10 cellular contexts compared by ENCODE assay signal in the genomic region with DNA sequence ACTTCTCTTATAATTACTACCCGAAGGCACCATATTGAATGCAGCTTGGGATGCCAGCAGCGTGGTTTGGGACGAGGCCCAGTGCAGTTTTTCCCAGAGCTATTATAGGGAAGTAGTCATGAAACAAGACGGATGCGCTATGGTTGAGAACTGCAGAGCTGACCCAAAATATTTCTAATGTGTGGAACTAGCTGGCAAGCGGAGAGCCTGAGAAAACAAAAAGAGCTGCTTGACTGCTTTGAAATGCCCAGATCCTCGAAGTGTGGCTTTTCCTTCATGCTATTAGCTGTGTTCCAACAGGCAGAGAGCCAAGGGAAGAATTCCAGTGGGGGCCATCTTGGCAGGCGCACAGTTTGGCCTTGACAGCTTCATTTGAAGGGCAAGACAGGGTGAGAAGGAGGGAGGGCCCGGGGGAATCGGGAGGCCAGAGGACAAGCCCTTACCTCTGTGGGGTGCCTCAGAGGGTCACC.
DNase-seq lines count a peak whose midpoint lies in the region; ATAC-seq and TF ChIP-seq lines count a peak whose summit lies in the region.
"Had no signal": no experiment of that assay in that cellular context is flagged by ENCODE, and none has a peak within 500 bp of the region (broad histone marks: within the 10 kb centered on the region; RNA-seq: fewer than 3 reads in every experiment).

No MANE protein-coding gene starts in this region.

- H3K9me3 ChIP-seq in esophagus squamous epithelium = no peaks in the 10 kb centered on the region
- H3K9me3 ChIP-seq in thyroid gland = no peaks in the 10 kb centered on the region
- no peaks in the 10 kb centered on the region for H3K9me3 ChIP-seq in endodermal cell (ENCODE audit: control insufficient read depth, low read length)

- WGBS in esophagus squamous epithelium, 2 donors = 26 to 30% methylated on average over 10 of the region's 10 CpGs
- whole genome bisulfite sequencing in thyroid gland, 2 donors = 13 to 24% methylated on average over 10 of the region's 10 CpGs
- 88 to 93% methylated on average over 7 to 10 of the region's 10 CpGs for WGBS in endodermal cell (ENCODE audit: insufficient coverage in 1 of 2, insufficient read length in 1 of 2), 2 experiments

- H3K4me3 ChIP-seq in esophagus squamous epithelium (no peak overlapping the region), thyroid gland (replicated peaks in 1 of 3) (no peak overlapping the region), endodermal cell (ENCODE audit: low read length) (no peak overlapping the region)

- H3K27ac ChIP-seq in esophagus squamous epithelium (peak overlapping the region; percentile 21 to 70 (median 49)), thyroid gland (peak overlapping the region; percentile 63 to 91 (median 77)), endodermal cell (ENCODE audit: low read depth, low read length) (no peak overlapping the region)

- peaks cover 24% of the 10 kb centered on the region for H3K4me1 Mint-ChIP-seq in mesothelial cell of epicardium
- H3K4me1 Mint-ChIP-seq in naive thymus-derived CD8-positive, alpha-beta T cell = no peaks in the 10 kb centered on the region
- no peaks in the 10 kb centered on the region for H3K4me1 Mint-ChIP-seq in endodermal cell

- H3K36me3 ChIP-seq in esophagus squamous epithelium (no peaks in the 10 kb centered on the region), thyroid gland (no peaks in the 10 kb centered on the region), endodermal cell (ENCODE audit: control insufficient read depth, insufficient read depth, low read length) (no peaks in the 10 kb centered on the region)

- no peak for TF ChIP-seq CTCF in esophagus squamous epithelium (IDR thresholded peaks at IDR 0.05)
- TF ChIP-seq CTCF in mesothelial cell of epicardium (IDR thresholded peaks at IDR 0.05; ENCODE audit: unreplicated experiment) = no peak
- no peak for TF ChIP-seq CTCF in thyroid gland (IDR thresholded peaks at IDR 0.05)
- TF ChIP-seq CTCF in endodermal cell (conservative IDR thresholded peaks at IDR 0.05) = no peak

- POLR2A ChIA-PET in naive thymus-derived CD8-positive, alpha-beta T cell (lab: Charles Lee) = no interaction called here

- intact Hi-C loops in esophagus squamous epithelium (cut with DNase I) = no loop called here
- intact Hi-C loops in thyroid gland (cut with DNase I) = loop anchor here (10.0 kb wide), 1 partner anchor 303 kb away; no protein-coding TSS in a partner anchor

- H3K27ac Mint-ChIP-seq in mesothelial cell of epicardium (peak overlapping the region; percentile 15), endodermal cell (no peak overlapping the region)
- H3K27ac Mint-ChIP-seq in naive thymus-derived CD8-positive, alpha-beta T cell = no peak overlapping the region
- H3K27ac Mint-ChIP-seq: WTC11 had no signal

- H3K4me3 Mint-ChIP-seq in mesothelial cell of epicardium = no peak overlapping the region
- no peak overlapping the region for H3K4me3 Mint-ChIP-seq in naive thymus-derived CD8-positive, alpha-beta T cell
- no peak overlapping the region for H3K4me3 Mint-ChIP-seq in endodermal cell
- H3K4me3 Mint-ChIP-seq: WTC11 had no signal

- DNase-seq in NCI-H446 treated with DMSO at 0.1 percent for 48 hours (lab: John Stamatoyannopoulos, UW) (peak; percentile 77), esophagus squamous epithelium (lab: John Stamatoyannopoulos, UW) (no peak), mesothelial cell of epicardium (ENCODE audit: low spot score in 2 of 2, unreplicated experiment in 2 of 2) (no peak), thyroid gland (peak; percentile 95 to 97), endodermal cell (no peak)
- no peak for DNase-seq in naive thymus-derived CD8-positive, alpha-beta T cell
- DNase-seq: activated gamma-delta T cell, NCI-H146 had no signal

- H3K27me3 ChIP-seq in esophagus squamous epithelium (no peaks in the 10 kb centered on the region), thyroid gland (no peaks in the 10 kb centered on the region), endodermal cell (ENCODE audit: control insufficient read depth, insufficient read depth, low read length, poor library complexity, severe bottlenecking) (no peaks in the 10 kb centered on the region)

- no peaks in the 10 kb centered on the region for H3K36me3 Mint-ChIP-seq in mesothelial cell of epicardium
- no peaks in the 10 kb centered on the region for H3K36me3 Mint-ChIP-seq in naive thymus-derived CD8-positive, alpha-beta T cell
- H3K36me3 Mint-ChIP-seq in endodermal cell (ENCODE audit: low read depth) = no peaks in the 10 kb centered on the region
- H3K36me3 Mint-ChIP-seq: WTC11 had no signal

- TF ChIP-seq POLR2A in esophagus squamous epithelium (IDR thresholded peaks at IDR 0.05) = no peak
- no peak for TF ChIP-seq POLR2A in thyroid gland (IDR thresholded peaks at IDR 0.05)

- H3K9me3 Mint-ChIP-seq in mesothelial cell of epicardium = no peaks in the 10 kb centered on the region
- peaks cover 0 to 2% (median 0%) of the 10 kb centered on the region in 9 donors for H3K9me3 Mint-ChIP-seq in naive thymus-derived CD8-positive, alpha-beta T cell
- no peaks in the 10 kb centered on the region for H3K9me3 Mint-ChIP-seq in endodermal cell
- H3K9me3 Mint-ChIP-seq: WTC11 had no signal

- H3K9ac ChIP-seq in endodermal cell (ENCODE audit: extremely low read depth, low read length, poor library complexity, severe bottlenecking) = no peak overlapping the region

- H3K27me3 Mint-ChIP-seq in mesothelial cell of epicardium (ENCODE audit: low read depth) (no peaks in the 10 kb centered on the region), endodermal cell (ENCODE audit: insufficient read depth) (no peaks in the 10 kb centered on the region)
- H3K27me3 Mint-ChIP-seq in naive thymus-derived CD8-positive, alpha-beta T cell = peaks cover 0 to 19% (median 2%) of the 10 kb centered on the region in 5 donors

- H3K4me1 ChIP-seq in esophagus squamous epithelium = peaks cover 3 to 42% (median 7%) of the 10 kb centered on the region in 3 donors
- peaks cover 59 to 72% of the 10 kb centered on the region in 2 donors for H3K4me1 ChIP-seq in thyroid gland
- H3K4me1 ChIP-seq in endodermal cell (ENCODE audit: control insufficient read depth, insufficient read depth, low read length) = no peaks in the 10 kb centered on the region

- ATAC-seq in naive thymus-derived CD8-positive, alpha-beta T cell = no peak
- ATAC-seq in GM21367 (IDR thresholded peaks at IDR 0.05; ENCODE audit: unreplicated experiment) = no peak
- ATAC-seq: WTC11 had no signal

Comparison
In these comparisons a context has a peak if more than half of its experiments do, and no peak if none do; other contexts are left out.
1. DNase-seq: peak in NCI-H446 treated with DMSO at 0.1 percent for 48 hours (single experiment) and thyroid gland (2 of 2); none in esophagus squamous epithelium (single experiment), mesothelial cell of epicardium (0 of 2), naive thymus-derived CD8-positive, alpha-beta T cell (0 of 10) and endodermal cell (single experiment).